ENCODE assay signal across 31 cellular contexts in the genomic region with DNA sequence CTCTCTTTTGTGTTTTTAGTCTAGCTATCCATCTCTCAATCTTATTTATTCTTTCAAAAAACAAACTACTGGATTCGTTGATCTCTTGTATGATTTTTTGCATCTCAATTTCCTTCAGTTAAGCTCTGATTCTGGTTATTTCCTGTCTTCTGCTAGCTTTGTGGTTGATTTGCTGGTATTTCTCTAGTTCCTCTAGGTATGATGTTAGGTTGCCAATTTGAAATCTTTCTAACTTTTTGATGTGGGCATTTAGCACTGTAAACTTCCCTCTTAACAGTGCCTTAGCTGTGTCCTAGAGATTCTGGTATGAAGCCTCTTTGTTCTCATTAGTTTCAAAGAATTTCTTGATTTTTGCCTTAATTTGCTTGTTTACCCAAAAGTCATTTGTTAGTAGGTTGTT. TPM values are rescaled to one million over a fixed set of nuclear protein-coding genes. Genes with fewer than 3 reads are reported as not detected.
"Had no signal": no experiment of that assay in that cellular context is flagged by ENCODE, and none has a peak within 500 bp of the region (broad histone marks: within the 10 kb centered on the region; RNA-seq: fewer than 3 reads in every experiment).

No MANE protein-coding gene starts in this region.

- H3K4me2 ChIP-seq: PC-9 had no signal

- H3K27ac ChIP-seq: PC-9, RWPE1 had no signal

- H3K27me3 ChIP-seq: MG63 had no signal

- H2AFZ ChIP-seq: PC-9 had no signal

- H3K36me3 ChIP-seq: MG63 had no signal

- H3K4me1 Mint-ChIP-seq: activated CD8-positive, alpha-beta memory T cell treated with anti-CD3 and anti-CD28 coated beads, Interleukin-2, amount 10 ng/mL, durations not matched to agents 7 days and 5 days; brain had no signal

- ATAC-seq: activated CD8-positive, alpha-beta memory T cell treated with anti-CD3 and anti-CD28 coated beads, Interleukin-2, amount 10 ng/mL, durations not matched to agents 7 days and 5 days; Right ventricle myocardium inferior; SK-N-SH treated with all-trans-retinoic acid at 6 μM for 48 hours had no signal

- H3K36me3 Mint-ChIP-seq: activated CD8-positive, alpha-beta memory T cell treated with anti-CD3 and anti-CD28 coated beads, Interleukin-2, amount 10 ng/mL, durations not matched to agents 7 days and 5 days; brain had no signal

- H3K27me3 Mint-ChIP-seq: activated CD4-positive, alpha-beta T cell treated with anti-CD3 and anti-CD28 coated beads, Interleukin-2, amount 10 ng/mL, durations not matched to agents 24 days and 14 days; activated CD8-positive, alpha-beta memory T cell treated with anti-CD3 and anti-CD28 coated beads, Interleukin-2, amount 10 ng/mL, durations not matched to agents 7 days and 5 days; brain had no signal

- H3K4me3 ChIP-seq: MG63, PC-9 had no signal

- DNase-seq: activated CD4-positive, alpha-beta T cell treated with anti-CD3 and anti-CD28 coated beads, Interleukin-2, amount 10 ng/mL, durations not matched to agents 24 days and 14 days; activated CD4-positive, alpha-beta T cell treated with anti-CD3 and anti-CD28 coated beads, Interleukin-2, amount 50 U/mL, for 48 hours; activated CD8-positive, alpha-beta memory T cell treated with anti-CD3 and anti-CD28 coated beads for 24 hours; activated CD8-positive, alpha-beta memory T cell treated with anti-CD3 and anti-CD28 coated beads, Interleukin-2, amount 10 ng/mL, durations not matched to agents 7 days and 5 days; activated CD8-positive, alpha-beta memory T cell treated with anti-CD3 and anti-CD28 coated beads, Interleukin-2, amount 50 U/mL, for 48 hours; activated effector memory CD4-positive, alpha-beta T cell treated with Interleukin-2 at 50 U/mL for 16 hours; activated T-cell treated with anti-CD3 and anti-CD28 coated beads, Interleukin-2, amount 50 U/mL, for 48 hours; anterior cingulate cortex; caudate nucleus; cerebellar nuclear complex; Kasumi-1; KBM-7; MG63; NCI-H1048; NCI-H1105 treated with DMSO at 0.1 percent for 48 hours; NCI-H1436; NCI-H1694 treated with DMSO at 0.1 percent for 48 hours; NCI-H2029; NCI-H510A; NCI-H526; NCI-H748 treated with DMSO at 0.1 percent for 48 hours; NK-92 treated with Interleukin-12 subunit alpha and Interleukin-12 subunit beta, amount 100 ng/mL, for 24 hours; PC-9; SIG-M5; SW 1271 had no signal

- H3K9me3 ChIP-seq: MG63 had no signal

- H3K27ac Mint-ChIP-seq: activated CD4-positive, alpha-beta T cell treated with anti-CD3 and anti-CD28 coated beads, Interleukin-2, amount 10 ng/mL, durations not matched to agents 24 days and 14 days; activated CD8-positive, alpha-beta memory T cell treated with anti-CD3 and anti-CD28 coated beads, Interleukin-2, amount 10 ng/mL, durations not matched to agents 7 days and 5 days; brain; T-helper 2 cell treated with Interferon-gamma antibody and Interleukin-4, amounts not matched to agents 5 μg/mL and 100 μg/mL, for 36 hours had no signal

- H3K4me3 Mint-ChIP-seq: activated CD4-positive, alpha-beta T cell treated with anti-CD3 and anti-CD28 coated beads, Interleukin-2, amount 10 ng/mL, durations not matched to agents 24 days and 14 days; activated CD8-positive, alpha-beta memory T cell treated with anti-CD3 and anti-CD28 coated beads, Interleukin-2, amount 10 ng/mL, durations not matched to agents 7 days and 5 days; brain; T-helper 2 cell treated with Interferon-gamma antibody and Interleukin-4, amounts not matched to agents 5 μg/mL and 100 μg/mL, for 36 hours had no signal

RNA-seq across cellular contexts. Expression of a gene that starts 15.2 kb away (rescaled TPM):
- total RNA-seq: PC-9, SK-MEL-5 had no signal
